ENCODE assay signal across 21 cellular contexts in the genomic region with DNA sequence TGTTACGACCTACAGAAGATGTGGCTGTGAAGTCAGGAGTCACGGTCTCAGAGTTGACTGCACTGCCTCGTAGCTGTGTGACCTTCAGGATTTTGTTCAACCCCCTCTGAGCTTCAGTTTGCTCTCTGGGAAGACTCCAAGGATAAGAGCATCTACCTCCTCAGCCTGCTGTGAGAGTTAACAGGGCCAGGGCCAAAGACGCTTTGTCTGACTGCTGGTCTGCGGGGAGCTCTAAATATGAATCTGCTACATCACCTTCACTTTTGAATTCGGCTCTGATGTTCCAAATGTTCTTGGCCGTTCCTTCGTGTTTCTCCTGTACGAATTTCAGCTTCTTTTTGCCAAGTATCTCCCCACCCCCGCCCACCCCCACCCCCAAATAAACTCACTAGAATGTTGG. TPM values are rescaled to one million over a fixed set of nuclear protein-coding genes. Genes with fewer than 3 reads are reported as not detected.
A peak's percentile ranks its signal among the peaks of the same experiment; 100 is the strongest.
DNase-seq lines count a peak whose midpoint lies in the region; ATAC-seq and TF ChIP-seq lines count a peak whose summit lies in the region.
"Had no signal": no experiment of that assay in that cellular context is flagged by ENCODE, and none has a peak within 500 bp of the region (broad histone marks: within the 10 kb centered on the region; RNA-seq: fewer than 3 reads in every experiment).

No MANE protein-coding gene starts in this region.

- H3K9me3 ChIP-seq in left ventricle myocardium inferior (replicated peaks), result no peaks in the 10 kb centered on the region
- H3K9me3 ChIP-seq in PC-9 (ENCODE audit: insufficient read depth, low read depth), result no peaks in the 10 kb centered on the region
- H3K9me3 ChIP-seq: upper lobe of left lung had no signal

- H3K9me2 ChIP-seq in PC-9 (ENCODE audit: insufficient read depth), result no peaks in the 10 kb centered on the region

- H3K36me3 ChIP-seq in left ventricle myocardium inferior (no peaks in the 10 kb centered on the region), PC-9 (ENCODE audit: low read depth) (no peaks in the 10 kb centered on the region)
- H3K36me3 ChIP-seq: upper lobe of left lung, WERI-Rb-1 had no signal

- BruUV-seq in PC-9 (replicated peaks; lab: Mats Ljungman, UMichigan), result no TSS peak

- peak overlapping the region; percentile 92 for H3K27ac ChIP-seq in left ventricle myocardium inferior (replicated peaks)
- no peak overlapping the region for H3K27ac ChIP-seq in PC-9
- H3K27ac ChIP-seq: foreskin keratinocyte, WERI-Rb-1 had no signal

- no peak overlapping the region for H3K4me2 ChIP-seq in PC-9

- H4K20me1 ChIP-seq in PC-9 (ENCODE audit: insufficient read depth), result no peaks in the 10 kb centered on the region

- no peaks in the 10 kb centered on the region for H3K27me3 ChIP-seq in left ventricle myocardium inferior (ENCODE audit: low read depth)
- peaks cover 52% of the 10 kb centered on the region for H3K27me3 ChIP-seq in PC-9 (ENCODE audit: insufficient read depth, low read depth)
- H3K27me3 ChIP-seq: upper lobe of left lung had no signal

- POLR2A ChIA-PET in PC-9 (lab: Charles Lee; ENCODE audit: unreplicated experiment), result no interaction called here

- DNase-seq in Right ventricle myocardium superior (no peak), Right ventricle myocardium inferior (ENCODE audit: missing footprints) (no peak), left ventricle myocardium inferior (no peak), posterior vena cava (ENCODE audit: low spot score) (peak; percentile 81), NCI-H2196 treated with DMSO at 0.1 percent for 48 hours (lab: John Stamatoyannopoulos, UW; ENCODE audit: unreplicated experiment) (no peak), PC-9 (no peak)
- DNase-seq in stimulated activated CD4-positive, alpha-beta T cell treated with anti-CD3 and anti-CD28 coated beads, Interleukin-15, amount 100 ng/mL, for 24 hours, result no peak
- DNase-seq in stimulated activated naive CD8-positive, alpha-beta T cell treated with anti-CD3 and anti-CD28 coated beads, Interleukin-15, amount 100 ng/mL, for 72 hours, result no peak
- DNase-seq: activated CD4-positive, alpha-beta T cell treated with anti-CD3 and anti-CD28 coated beads, Interleukin-2, amount 50 U/mL, for 4 hours; activated gamma-delta T cell treated with Interleukin-2 at 50 U/mL for 16 hours; anterior cingulate cortex; Calu3; foreskin keratinocyte; Karpas-422; NCI-H526 treated with DMSO at 0.1 percent for 48 hours; upper lobe of left lung; WERI-Rb-1 had no signal

- peak; percentile 21 for ATAC-seq in Right ventricle myocardium superior (ENCODE audit: poor library complexity)
- ATAC-seq in Right ventricle myocardium inferior, result no peak
- ATAC-seq in stimulated activated naive CD8-positive, alpha-beta T cell treated with anti-CD3 and anti-CD28 coated beads, Interleukin-15, amount 100 ng/mL, for 72 hours, result no peak
- ATAC-seq: foreskin keratinocyte had no signal

- no peaks in the 10 kb centered on the region for H3F3A ChIP-seq in PC-9 (ENCODE audit: insufficient read depth, low read depth)

- no peak overlapping the region for H2AFZ ChIP-seq in PC-9

- no peak overlapping the region for H3K27ac Mint-ChIP-seq in stimulated activated naive CD8-positive, alpha-beta T cell treated with anti-CD3 and anti-CD28 coated beads, Interleukin-15, amount 100 ng/mL, for 72 hours
- H3K27ac Mint-ChIP-seq: T-helper 1 cell treated with Interleukin-12 subunit alpha and Interleukin-12 subunit beta and Interleukin-4 antibody, amounts not matched to agents 30 μg/mL and 1 μg/mL, for 36 hours had no signal

- no peaks in the 10 kb centered on the region for H3K4me1 Mint-ChIP-seq in stimulated activated naive CD8-positive, alpha-beta T cell treated with anti-CD3 and anti-CD28 coated beads, Interleukin-15, amount 100 ng/mL, for 72 hours

- intact Hi-C loops in Right ventricle myocardium superior (cut with DNase I) (no loop called here), Right ventricle myocardium inferior (cut with DNase I) (no loop called here), left ventricle myocardium inferior (cut with micrococcal nuclease) (no loop called here), posterior vena cava (cut with DNase I) (no loop called here), PC-9 (cut with micrococcal nuclease; ENCODE audit: unreplicated experiment) (no loop called here)

- CTCF ChIA-PET in PC-9 (lab: Charles Lee), result no interaction called here

- H3K4me3 ChIP-seq in left ventricle myocardium inferior (peak overlapping the region; percentile 4), PC-9 (no peak overlapping the region)
- H3K4me3 ChIP-seq: upper lobe of left lung had no signal

- TF ChIP-seq CTCF in left ventricle myocardium inferior (IDR thresholded peaks at IDR 0.05; ENCODE audit: borderline replicate concordance) (no peak), PC-9 (conservative IDR thresholded peaks at IDR 0.05) (no peak)

- peaks cover 6% of the 10 kb centered on the region for H3K27me3 Mint-ChIP-seq in stimulated activated naive CD8-positive, alpha-beta T cell treated with anti-CD3 and anti-CD28 coated beads, Interleukin-15, amount 100 ng/mL, for 72 hours

- H3K79me2 ChIP-seq in PC-9 (ENCODE audit: low read depth), result no peaks in the 10 kb centered on the region

- H3K4me3 Mint-ChIP-seq in stimulated activated naive CD8-positive, alpha-beta T cell treated with anti-CD3 and anti-CD28 coated beads, Interleukin-15, amount 100 ng/mL, for 72 hours, result no peak overlapping the region
- H3K4me3 Mint-ChIP-seq: T-helper 1 cell treated with Interleukin-12 subunit alpha and Interleukin-12 subunit beta and Interleukin-4 antibody, amounts not matched to agents 30 μg/mL and 1 μg/mL, for 36 hours had no signal

- no peaks in the 10 kb centered on the region for H3K9me3 Mint-ChIP-seq in stimulated activated naive CD8-positive, alpha-beta T cell treated with anti-CD3 and anti-CD28 coated beads, Interleukin-15, amount 100 ng/mL, for 72 hours
- H3K9me3 Mint-ChIP-seq: T-helper 1 cell treated with Interleukin-12 subunit alpha and Interleukin-12 subunit beta and Interleukin-4 antibody, amounts not matched to agents 30 μg/mL and 1 μg/mL, for 36 hours had no signal

- H3K4me1 ChIP-seq in left ventricle myocardium inferior (peaks cover 53% of the 10 kb centered on the region), PC-9 (replicated peaks; ENCODE audit: insufficient read depth) (no peaks in the 10 kb centered on the region)
- H3K4me1 ChIP-seq: foreskin keratinocyte had no signal

RNA-seq across cellular contexts. Expression of a gene that starts 11.5 kb away (rescaled TPM):
- total RNA-seq in Right ventricle myocardium superior, result 35.7 TPM
- 36.3 TPM for total RNA-seq in Right ventricle myocardium inferior
- 30.7 TPM for total RNA-seq in left ventricle myocardium inferior
- total RNA-seq in posterior vena cava, result 10 to 100 TPM; 17.9 to 45.3 TPM
- total RNA-seq in PC-9 (2021), result 0.60 TPM in 1 of 2 replicates, not detected in the other
- total RNA-seq: Calu3, foreskin keratinocyte, HT1080, renal cortical epithelial cell had no signal

RNA-seq across cellular contexts. Expression of a gene that starts 16.3 kb away (rescaled TPM):
- 5.8 TPM for total RNA-seq in Right ventricle myocardium superior
- total RNA-seq in Right ventricle myocardium inferior, result 5.0 TPM
- 2.4 TPM for total RNA-seq in left ventricle myocardium inferior
- total RNA-seq in posterior vena cava, result under 1 TPM in 1 of 2 donors, not detected in 1; 0.14 TPM
- total RNA-seq in PC-9 (2021), result not detected in 2 replicates
- total RNA-seq: Calu3, foreskin keratinocyte, HT1080, mononuclear cell, renal cortical epithelial cell, upper lobe of left lung had no signal

RNA-seq across cellular contexts. Expression of a gene that starts 39.2 kb away (rescaled TPM):
- total RNA-seq in Right ventricle myocardium superior (99.3 TPM), Right ventricle myocardium inferior (107 TPM), left ventricle myocardium inferior (93.6 TPM), posterior vena cava (10 to 100 TPM; 22.7 to 23.8 TPM), PC-9 (2021) (66.4 and 76.3 TPM in 2 replicates)

RNA-seq across cellular contexts. Expression of a gene that starts 55.1 kb away (rescaled TPM):
- 23.0 TPM for total RNA-seq in Right ventricle myocardium superior
- 22.5 TPM for total RNA-seq in Right ventricle myocardium inferior
- total RNA-seq in left ventricle myocardium inferior, result 19.7 TPM
- 100 to 1,000 TPM in 1 of 2 donors, 10 to 100 TPM in 1; 39.1 to 122 TPM for total RNA-seq in posterior vena cava
- total RNA-seq in PC-9 (2021), result 2.5 and 2.6 TPM in 2 replicates
- total RNA-seq: Calu3, renal cortical epithelial cell had no signal

Comparison
In these comparisons a context has a peak if more than half of its experiments do, and no peak if none do; other contexts are left out.
1. RNA of a gene that starts 11.5 kb away (total RNA-seq): 17.9 to 45.3 TPM in posterior vena cava, 36.3 TPM in Right ventricle myocardium inferior (single experiment), 35.7 TPM in Right ventricle myocardium superior (single experiment) and 30.7 TPM in left ventricle myocardium inferior (single experiment); 0.60 TPM in PC-9; every median in the first group is over 10 times any median in the second.